19 cellular contexts compared by ENCODE assay signal in genomic region chr22:39361495-39361894, GRCh38. TPM values are rescaled to one million over a fixed set of nuclear protein-coding genes. Genes with fewer than 3 reads are reported as not detected.
A peak's percentile ranks its signal among the peaks of the same experiment; 100 is the strongest.
DNase-seq lines count a peak whose midpoint lies in the region; ATAC-seq and TF ChIP-seq lines count a peak whose summit lies in the region.
"Had no signal": no experiment of that assay in that cellular context is flagged by ENCODE, and none has a peak within 500 bp of the region (broad histone marks: within the 10 kb centered on the region; RNA-seq: fewer than 3 reads in every experiment).

No MANE protein-coding gene starts in this region.

- intact Hi-C loops in natural killer cell (cut with micrococcal nuclease) (no loop called here), dorsolateral prefrontal cortex (cut with DNase I) (no loop called here)

- H3K27ac ChIP-seq in dorsolateral prefrontal cortex = peak overlapping the region in 33 of 59 donors; percentile 23 to 97 (median 85)
- H3K27ac ChIP-seq: cardiac muscle cell, SJSA1, transverse colon had no signal

- H3K4me3 Mint-ChIP-seq in natural killer cell treated with Interleukin-12 subunit alpha and Interleukin-12 subunit beta and Interleukin-15 and Interleukin-18, amount 100 ng/mL, for 72 hours = no peak overlapping the region
- no peak overlapping the region for H3K4me3 Mint-ChIP-seq in natural killer cell
- H3K4me3 Mint-ChIP-seq: activated CD4-positive, alpha-beta T cell treated with anti-CD3 and anti-CD28 coated beads for 36 hours; activated CD8-positive, alpha-beta memory T cell treated with anti-CD3 and anti-CD28 coated beads, Interleukin-2, amount 10 ng/mL, durations not matched to agents 7 days and 5 days; CD14-positive monocyte; stimulated activated naive CD8-positive, alpha-beta T cell treated with anti-CD3 and anti-CD28 coated beads, Interleukin-15, amount 100 ng/mL, for 72 hours had no signal

- ATAC-seq in natural killer cell treated with Interleukin-12 subunit alpha and Interleukin-12 subunit beta and Interleukin-15 and Interleukin-18, amount 100 ng/mL, for 72 hours = no peak
- no peak for ATAC-seq in natural killer cell
- ATAC-seq: activated CD4-positive, alpha-beta T cell treated with anti-CD3 and anti-CD28 coated beads for 36 hours; activated CD8-positive, alpha-beta memory T cell treated with anti-CD3 and anti-CD28 coated beads, Interleukin-2, amount 10 ng/mL, durations not matched to agents 7 days and 5 days; stimulated activated naive CD8-positive, alpha-beta T cell treated with anti-CD3 and anti-CD28 coated beads, Interleukin-15, amount 100 ng/mL, for 72 hours had no signal

- H3K9me3 Mint-ChIP-seq in natural killer cell treated with Interleukin-12 subunit alpha and Interleukin-12 subunit beta and Interleukin-15 and Interleukin-18, amount 100 ng/mL, for 72 hours = no peaks in the 10 kb centered on the region
- H3K9me3 Mint-ChIP-seq in natural killer cell = no peaks in the 10 kb centered on the region
- H3K9me3 Mint-ChIP-seq: CD14-positive monocyte; stimulated activated naive CD8-positive, alpha-beta T cell treated with anti-CD3 and anti-CD28 coated beads, Interleukin-15, amount 100 ng/mL, for 72 hours had no signal

- H3K4me1 Mint-ChIP-seq in natural killer cell treated with Interleukin-12 subunit alpha and Interleukin-12 subunit beta and Interleukin-15 and Interleukin-18, amount 100 ng/mL, for 72 hours (ENCODE audit: low read depth in 2 of 2) = peaks cover 0 to 9% of the 10 kb centered on the region in 2 donors
- H3K4me1 Mint-ChIP-seq in natural killer cell = peaks cover 6 to 31% of the 10 kb centered on the region in 2 donors
- H3K4me1 Mint-ChIP-seq: activated CD4-positive, alpha-beta T cell treated with anti-CD3 and anti-CD28 coated beads for 36 hours; activated CD8-positive, alpha-beta memory T cell treated with anti-CD3 and anti-CD28 coated beads, Interleukin-2, amount 10 ng/mL, durations not matched to agents 7 days and 5 days; stimulated activated naive CD8-positive, alpha-beta T cell treated with anti-CD3 and anti-CD28 coated beads, Interleukin-15, amount 100 ng/mL, for 72 hours had no signal

- no peak overlapping the region for H3K4me3 ChIP-seq in dorsolateral prefrontal cortex
- H3K4me3 ChIP-seq: cardiac muscle cell, SJSA1, transverse colon had no signal

- H3K27me3 Mint-ChIP-seq in natural killer cell treated with Interleukin-12 subunit alpha and Interleukin-12 subunit beta and Interleukin-15 and Interleukin-18, amount 100 ng/mL, for 72 hours = no peaks in the 10 kb centered on the region
- H3K27me3 Mint-ChIP-seq in natural killer cell (ENCODE audit: low read depth in 2 of 2) = no peaks in the 10 kb centered on the region
- H3K27me3 Mint-ChIP-seq: activated CD4-positive, alpha-beta T cell treated with anti-CD3 and anti-CD28 coated beads for 36 hours; activated CD8-positive, alpha-beta memory T cell treated with anti-CD3 and anti-CD28 coated beads, Interleukin-2, amount 10 ng/mL, durations not matched to agents 7 days and 5 days; stimulated activated naive CD8-positive, alpha-beta T cell treated with anti-CD3 and anti-CD28 coated beads, Interleukin-15, amount 100 ng/mL, for 72 hours had no signal

- no peak overlapping the region for H3K27ac Mint-ChIP-seq in natural killer cell treated with Interleukin-12 subunit alpha and Interleukin-12 subunit beta and Interleukin-15 and Interleukin-18, amount 100 ng/mL, for 72 hours
- H3K27ac Mint-ChIP-seq in natural killer cell = no peak overlapping the region
- H3K27ac Mint-ChIP-seq: activated CD4-positive, alpha-beta T cell treated with anti-CD3 and anti-CD28 coated beads for 36 hours; activated CD8-positive, alpha-beta memory T cell treated with anti-CD3 and anti-CD28 coated beads, Interleukin-2, amount 10 ng/mL, durations not matched to agents 7 days and 5 days had no signal

- TF ChIP-seq CTCF in natural killer cell (IDR thresholded peaks at IDR 0.05) (no peak), dorsolateral prefrontal cortex (IDR thresholded peaks at IDR 0.05 in 54 of 56, conservative IDR thresholded peaks at IDR 0.05 in 2 of 56; ENCODE audit: low read depth in 1 of 56, partially characterized antibody in 56 of 56) (no peak)

- peak; percentile 13 for DNase-seq in natural killer cell treated with Interleukin-12 subunit alpha and Interleukin-12 subunit beta and Interleukin-15 and Interleukin-18, amount 100 ng/mL, for 72 hours (ENCODE audit: low spot score)
- DNase-seq in natural killer cell (no peak), dorsolateral prefrontal cortex (no peak), nucleus accumbens (lab: John Stamatoyannopoulos, UW) (no peak)
- DNase-seq in activated CD4-positive, alpha-beta T cell treated with anti-CD3 and anti-CD28 coated beads, Interleukin-2, amount 50 U/mL, for 4 hours = no peak
- no peak for DNase-seq in activated CD4-positive, alpha-beta T cell treated with anti-CD3 and anti-CD28 coated beads, Interleukin-2, amount 50 U/mL, for 1 hour
- DNase-seq: activated CD4-positive, alpha-beta T cell treated with anti-CD3 and anti-CD28 coated beads for 36 hours; activated CD8-positive, alpha-beta memory T cell treated with anti-CD3 and anti-CD28 coated beads, Interleukin-2, amount 10 ng/mL, durations not matched to agents 7 days and 5 days; activated naive CD4-positive, alpha-beta T cell treated with anti-CD3 and anti-CD28 coated beads, Interleukin-2, amount 50 U/mL, for 16 hours; head of caudate nucleus; NCI-H2107; NCI-H510A; stimulated activated CD4-positive, alpha-beta T cell treated with anti-CD3 and anti-CD28 coated beads, Interleukin-12 subunit alpha, Interleukin-12 subunit beta, amount 100 ng/mL, for 4 hours; stimulated activated naive CD8-positive, alpha-beta T cell treated with anti-CD3 and anti-CD28 coated beads, Interleukin-15, amount 100 ng/mL, for 72 hours; transverse colon had no signal

- H3K27me3 ChIP-seq in dorsolateral prefrontal cortex = no peaks in the 10 kb centered on the region
- H3K27me3 ChIP-seq: cardiac muscle cell, SJSA1, transverse colon had no signal

- H3K36me3 Mint-ChIP-seq in natural killer cell treated with Interleukin-12 subunit alpha and Interleukin-12 subunit beta and Interleukin-15 and Interleukin-18, amount 100 ng/mL, for 72 hours = no peaks in the 10 kb centered on the region
- H3K36me3 Mint-ChIP-seq in natural killer cell = no peaks in the 10 kb centered on the region
- H3K36me3 Mint-ChIP-seq: activated CD8-positive, alpha-beta memory T cell treated with anti-CD3 and anti-CD28 coated beads, Interleukin-2, amount 10 ng/mL, durations not matched to agents 7 days and 5 days had no signal

RNA-seq across cellular contexts. Expression of gene SYNGR1, which starts 11.7 kb away (rescaled TPM):
- 1 to 10 TPM; 1.1 to 2.0 TPM for total RNA-seq in natural killer cell treated with Interleukin-12 subunit alpha and Interleukin-12 subunit beta and Interleukin-15 and Interleukin-18, amount 100 ng/mL, for 72 hours
- total RNA-seq in natural killer cell (10 to 100 TPM; 30.3 to 35.7 (median 31.3) TPM), dorsolateral prefrontal cortex (100 to 1,000 TPM; 108 to 421 (median 288) TPM)
- total RNA-seq: T-helper 1 cell treated with Interleukin-12 subunit alpha and Interleukin-12 subunit beta and Interleukin-4 antibody, amounts not matched to agents 30 ng/mL and 1 ng/mL, for 36 hours had no signal

RNA-seq across cellular contexts. Expression of gene TAB1, which starts 38.1 kb away (rescaled TPM):
- total RNA-seq in natural killer cell treated with Interleukin-12 subunit alpha and Interleukin-12 subunit beta and Interleukin-15 and Interleukin-18, amount 100 ng/mL, for 72 hours = 10 to 100 TPM; 20.8 to 38.9 TPM
- total RNA-seq in natural killer cell = 10 to 100 TPM; 24.3 to 30.4 (median 24.8) TPM
- 10 to 100 TPM; 25.2 to 75.7 (median 46.7) TPM for total RNA-seq in dorsolateral prefrontal cortex

RNA-seq across cellular contexts. Expression of gene RPL3, which starts 42.1 kb away (rescaled TPM):
- total RNA-seq in natural killer cell treated with Interleukin-12 subunit alpha and Interleukin-12 subunit beta and Interleukin-15 and Interleukin-18, amount 100 ng/mL, for 72 hours = 1,000 to 10,000 TPM; 1,242 to 2,090 TPM
- total RNA-seq in natural killer cell (1,000 to 10,000 TPM; 1,534 to 1,757 (median 1,614) TPM), dorsolateral prefrontal cortex (100 to 1,000 TPM; 562 to 963 (median 699) TPM)

Comparison
In these comparisons a context has a peak if more than half of its experiments do, and no peak if none do; other contexts are left out.
1. RNA of gene SYNGR1, which starts 11.7 kb away (total RNA-seq): 108 to 421 TPM in dorsolateral prefrontal cortex and 30.3 to 35.7 TPM in natural killer cell; 1.1 to 2.0 TPM in natural killer cell treated with Interleukin-12 subunit alpha and Interleukin-12 subunit beta and Interleukin-15 and Interleukin-18, amount 100 ng/mL, for 72 hours; every median in the first group is over 10 times any median in the second.